Comparison of ENCODE assay signal across 28 cellular contexts in genomic region chr1:178025613-178026356, GRCh38. TPM values are rescaled to one million over a fixed set of nuclear protein-coding genes. Genes with fewer than 3 reads are reported as not detected.
"Had no signal": no experiment of that assay in that cellular context is flagged by ENCODE, and none has a peak within 500 bp of the region (broad histone marks: within the 10 kb centered on the region; RNA-seq: fewer than 3 reads in every experiment).

No MANE protein-coding gene starts in this region.

- H3K4me1 ChIP-seq: gastroesophageal sphincter, parathyroid adenoma, testis, uterus had no signal

- H3K4me2 ChIP-seq: hepatocyte had no signal

- H3K27ac ChIP-seq: coronary artery, gastroesophageal sphincter, hepatocyte, parathyroid adenoma, psoas muscle, right atrium auricular region, testis, transverse colon, uterus had no signal

- H3K4me3 ChIP-seq: coronary artery, gastroesophageal sphincter, hepatocyte, psoas muscle, right atrium auricular region, testis, transverse colon, uterus had no signal

- DNase-seq: activated B cell treated with CpG ODN at 0.5 μM for 24 hours; activated CD4-positive, alpha-beta T cell treated with anti-CD3 and anti-CD28 coated beads, Interleukin-2, amount 50 U/mL, for 1 hour; activated CD8-positive, alpha-beta T cell treated with anti-CD3 and anti-CD28 coated beads for 36 hours; activated naive CD4-positive, alpha-beta T cell; activated T-cell treated with anti-CD3 and anti-CD28 coated beads, Interleukin-2, amount 50 U/mL, for 4 hours; left cardiac atrium; left ventricle myocardium superior; mammary epithelial cell; naive B cell; nephron progenitor cell; nucleus accumbens; psoas muscle; stimulated activated CD4-positive, alpha-beta T cell treated with anti-CD3 and anti-CD28 coated beads, Interleukin-15, amount 100 ng/mL, for 24 hours; stimulated activated CD4-positive, alpha-beta T cell treated with anti-CD3 and anti-CD28 coated beads, Interleukin-2, amount 100 ng/mL, for 24 hours; stimulated activated naive B cell treated with anti-CD40 and anti-IgM and Interleukin-4, amounts not matched to agents 10 μg/mL and 1 μg/mL and 100 μg/mL, for 72 hours; T-helper 1 cell; testis; transverse colon; uterus had no signal

- FAIRE-seq: endothelial cell of umbilical vein, keratinocyte had no signal

- ATAC-seq: activated CD8-positive, alpha-beta T cell treated with anti-CD3 and anti-CD28 coated beads for 36 hours; activated naive CD4-positive, alpha-beta T cell treated with anti-CD3 and anti-CD28 coated beads, Interleukin-2, amount 50 U/mL, for 72 hours; activated T-cell treated with anti-CD3 and anti-CD28 coated beads, Interleukin-2, amount 50 U/mL, for 4 hours; gastroesophageal sphincter; left cardiac atrium; left ventricle myocardium superior; psoas muscle; stimulated activated naive B cell treated with anti-CD40 and anti-IgM and Interleukin-4, amounts not matched to agents 10 μg/mL and 1 μg/mL and 100 μg/mL, for 72 hours had no signal

- H3K9ac ChIP-seq: parathyroid adenoma had no signal

- H3K27me3 ChIP-seq: gastroesophageal sphincter, hepatocyte, right atrium auricular region, testis, transverse colon, uterus had no signal

- H3K9me3 ChIP-seq: gastroesophageal sphincter, psoas muscle, right atrium auricular region, testis, transverse colon, uterus had no signal

- H3K36me3 ChIP-seq: transverse colon, uterus had no signal

- H2AFZ ChIP-seq: hepatocyte, parathyroid adenoma had no signal

RNA-seq across cellular contexts. Expression of gene SEC16B, which starts 55.9 kb away (rescaled TPM):
- total RNA-seq: activated B cell treated with CpG ODN at 0.5 μM for 24 hours; activated CD8-positive, alpha-beta T cell treated with anti-CD3 and anti-CD28 coated beads for 36 hours; activated naive CD4-positive, alpha-beta T cell treated with anti-CD3 and anti-CD28 coated beads, Interleukin-2, amount 50 U/mL, for 72 hours; activated T-cell treated with anti-CD3 and anti-CD28 coated beads, Interleukin-2, amount 50 U/mL, for 4 hours; activated T-helper 2 cell treated with anti-CD3 and anti-CD28 coated beads, Interferon-gamma antibody, Interleukin-2, Interleukin-4, amounts not matched to agents 10 μg/mL and 5 μg/mL and 100 μg/mL, durations not matched to agents 14 hours and 24 hours and 36 hours had no signal
